ENCODE assay signal across 1 cellular context in the genomic region with DNA sequence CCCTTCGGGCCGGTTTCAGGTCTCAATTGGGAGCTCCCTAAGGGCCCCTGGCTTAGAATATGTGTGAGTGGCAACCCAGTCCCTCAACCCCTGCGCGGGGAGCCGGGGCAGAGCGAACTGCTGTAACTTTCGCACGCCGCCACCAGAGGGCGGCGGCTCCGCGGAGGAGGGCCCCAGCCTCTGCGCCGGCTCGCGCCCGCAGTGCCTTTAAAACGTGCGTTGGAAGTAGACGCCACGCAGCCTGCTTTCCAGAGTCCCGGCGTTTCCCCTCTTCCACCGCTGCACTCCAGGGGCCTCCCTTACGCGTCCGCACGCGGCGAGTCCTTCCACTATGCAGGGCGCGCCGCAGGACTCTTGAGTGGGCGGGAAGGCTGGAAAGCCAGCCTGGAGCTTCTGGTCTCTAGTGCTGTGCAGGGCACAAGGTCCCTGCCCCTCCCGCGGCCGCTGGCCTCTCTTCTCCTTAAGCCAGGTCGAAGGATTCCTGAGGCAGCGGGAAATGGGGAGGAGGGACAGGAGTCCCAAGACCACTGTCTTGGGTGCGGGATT.
TF ChIP-seq lines count a peak whose summit lies in the region.

No MANE protein-coding gene starts in this region.

TF ChIP-seq in K562, 482 proteins besides CTCF, POLR2A, EP300 and RAD21 (continued from another document and continues in another):
- TF ChIP-seq, protein P1, sequence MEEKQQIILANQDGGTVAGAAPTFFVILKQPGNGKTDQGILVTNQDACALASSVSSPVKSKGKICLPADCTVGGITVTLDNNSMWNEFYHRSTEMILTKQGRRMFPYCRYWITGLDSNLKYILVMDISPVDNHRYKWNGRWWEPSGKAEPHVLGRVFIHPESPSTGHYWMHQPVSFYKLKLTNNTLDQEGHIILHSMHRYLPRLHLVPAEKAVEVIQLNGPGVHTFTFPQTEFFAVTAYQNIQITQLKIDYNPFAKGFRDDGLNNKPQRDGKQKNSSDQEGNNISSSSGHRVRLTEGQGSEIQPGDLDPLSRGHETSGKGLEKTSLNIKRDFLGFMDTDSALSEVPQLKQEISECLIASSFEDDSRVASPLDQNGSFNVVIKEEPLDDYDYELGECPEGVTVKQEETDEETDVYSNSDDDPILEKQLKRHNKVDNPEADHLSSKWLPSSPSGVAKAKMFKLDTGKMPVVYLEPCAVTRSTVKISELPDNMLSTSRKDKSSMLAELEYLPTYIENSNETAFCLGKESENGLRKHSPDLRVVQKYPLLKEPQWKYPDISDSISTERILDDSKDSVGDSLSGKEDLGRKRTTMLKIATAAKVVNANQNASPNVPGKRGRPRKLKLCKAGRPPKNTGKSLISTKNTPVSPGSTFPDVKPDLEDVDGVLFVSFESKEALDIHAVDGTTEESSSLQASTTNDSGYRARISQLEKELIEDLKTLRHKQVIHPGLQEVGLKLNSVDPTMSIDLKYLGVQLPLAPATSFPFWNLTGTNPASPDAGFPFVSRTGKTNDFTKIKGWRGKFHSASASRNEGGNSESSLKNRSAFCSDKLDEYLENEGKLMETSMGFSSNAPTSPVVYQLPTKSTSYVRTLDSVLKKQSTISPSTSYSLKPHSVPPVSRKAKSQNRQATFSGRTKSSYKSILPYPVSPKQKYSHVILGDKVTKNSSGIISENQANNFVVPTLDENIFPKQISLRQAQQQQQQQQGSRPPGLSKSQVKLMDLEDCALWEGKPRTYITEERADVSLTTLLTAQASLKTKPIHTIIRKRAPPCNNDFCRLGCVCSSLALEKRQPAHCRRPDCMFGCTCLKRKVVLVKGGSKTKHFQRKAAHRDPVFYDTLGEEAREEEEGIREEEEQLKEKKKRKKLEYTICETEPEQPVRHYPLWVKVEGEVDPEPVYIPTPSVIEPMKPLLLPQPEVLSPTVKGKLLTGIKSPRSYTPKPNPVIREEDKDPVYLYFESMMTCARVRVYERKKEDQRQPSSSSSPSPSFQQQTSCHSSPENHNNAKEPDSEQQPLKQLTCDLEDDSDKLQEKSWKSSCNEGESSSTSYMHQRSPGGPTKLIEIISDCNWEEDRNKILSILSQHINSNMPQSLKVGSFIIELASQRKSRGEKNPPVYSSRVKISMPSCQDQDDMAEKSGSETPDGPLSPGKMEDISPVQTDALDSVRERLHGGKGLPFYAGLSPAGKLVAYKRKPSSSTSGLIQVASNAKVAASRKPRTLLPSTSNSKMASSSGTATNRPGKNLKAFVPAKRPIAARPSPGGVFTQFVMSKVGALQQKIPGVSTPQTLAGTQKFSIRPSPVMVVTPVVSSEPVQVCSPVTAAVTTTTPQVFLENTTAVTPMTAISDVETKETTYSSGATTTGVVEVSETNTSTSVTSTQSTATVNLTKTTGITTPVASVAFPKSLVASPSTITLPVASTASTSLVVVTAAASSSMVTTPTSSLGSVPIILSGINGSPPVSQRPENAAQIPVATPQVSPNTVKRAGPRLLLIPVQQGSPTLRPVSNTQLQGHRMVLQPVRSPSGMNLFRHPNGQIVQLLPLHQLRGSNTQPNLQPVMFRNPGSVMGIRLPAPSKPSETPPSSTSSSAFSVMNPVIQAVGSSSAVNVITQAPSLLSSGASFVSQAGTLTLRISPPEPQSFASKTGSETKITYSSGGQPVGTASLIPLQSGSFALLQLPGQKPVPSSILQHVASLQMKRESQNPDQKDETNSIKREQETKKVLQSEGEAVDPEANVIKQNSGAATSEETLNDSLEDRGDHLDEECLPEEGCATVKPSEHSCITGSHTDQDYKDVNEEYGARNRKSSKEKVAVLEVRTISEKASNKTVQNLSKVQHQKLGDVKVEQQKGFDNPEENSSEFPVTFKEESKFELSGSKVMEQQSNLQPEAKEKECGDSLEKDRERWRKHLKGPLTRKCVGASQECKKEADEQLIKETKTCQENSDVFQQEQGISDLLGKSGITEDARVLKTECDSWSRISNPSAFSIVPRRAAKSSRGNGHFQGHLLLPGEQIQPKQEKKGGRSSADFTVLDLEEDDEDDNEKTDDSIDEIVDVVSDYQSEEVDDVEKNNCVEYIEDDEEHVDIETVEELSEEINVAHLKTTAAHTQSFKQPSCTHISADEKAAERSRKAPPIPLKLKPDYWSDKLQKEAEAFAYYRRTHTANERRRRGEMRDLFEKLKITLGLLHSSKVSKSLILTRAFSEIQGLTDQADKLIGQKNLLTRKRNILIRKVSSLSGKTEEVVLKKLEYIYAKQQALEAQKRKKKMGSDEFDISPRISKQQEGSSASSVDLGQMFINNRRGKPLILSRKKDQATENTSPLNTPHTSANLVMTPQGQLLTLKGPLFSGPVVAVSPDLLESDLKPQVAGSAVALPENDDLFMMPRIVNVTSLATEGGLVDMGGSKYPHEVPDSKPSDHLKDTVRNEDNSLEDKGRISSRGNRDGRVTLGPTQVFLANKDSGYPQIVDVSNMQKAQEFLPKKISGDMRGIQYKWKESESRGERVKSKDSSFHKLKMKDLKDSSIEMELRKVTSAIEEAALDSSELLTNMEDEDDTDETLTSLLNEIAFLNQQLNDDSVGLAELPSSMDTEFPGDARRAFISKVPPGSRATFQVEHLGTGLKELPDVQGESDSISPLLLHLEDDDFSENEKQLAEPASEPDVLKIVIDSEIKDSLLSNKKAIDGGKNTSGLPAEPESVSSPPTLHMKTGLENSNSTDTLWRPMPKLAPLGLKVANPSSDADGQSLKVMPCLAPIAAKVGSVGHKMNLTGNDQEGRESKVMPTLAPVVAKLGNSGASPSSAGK (IDR thresholded peaks at IDR 0.05) = peak; percentile 95
- TF ChIP-seq ZNF354B (CRISPR knock-in tag; IDR thresholded peaks at IDR 0.05) (no peak), CHCHD3 (CRISPR knock-in tag; IDR thresholded peaks at IDR 0.05) (no peak), CBX2 (IDR thresholded peaks at IDR 0.05; ENCODE audit: insufficient read depth, low read length, poor library complexity, severe bottlenecking) (no peak), NONO (IDR thresholded peaks at IDR 0.05; ENCODE audit: low read depth in 2 of 2, low read length in 1 of 2) (peak in 1 of 2 experiments; percentile 58; a peak in 1 of 4 replicates), SRSF1 (IDR thresholded peaks at IDR 0.05; ENCODE audit: low read depth, low read length) (no peak), RBM14 (IDR thresholded peaks at IDR 0.05; ENCODE audit: borderline replicate concordance, insufficient read depth, low read depth, low read length) (no peak), SMAD1 (IDR thresholded peaks at IDR 0.05; ENCODE audit: low read depth, low read length, partially characterized antibody) (no peak), SIN3B (IDR thresholded peaks at IDR 0.05; ENCODE audit: low read depth) (no peak), TAF9B (IDR thresholded peaks at IDR 0.05; ENCODE audit: partially characterized antibody) (no peak), ZNF143 (CRISPR knock-in tag; IDR thresholded peaks at IDR 0.05) (0 out of 2 replicates have a peak, but pooled peaks have one; percentile 33), MTA3 (IDR thresholded peaks at IDR 0.05; ENCODE audit: borderline replicate concordance) (peak; percentile 80; the same call in 1 of the 2 replicates), DPF2 (IDR thresholded peaks at IDR 0.05) (no peak), ZNF778 (CRISPR knock-in tag; IDR thresholded peaks at IDR 0.05) (no peak), ZNF324 (CRISPR knock-in tag; IDR thresholded peaks at IDR 0.05) (no peak), GABPB1 (CRISPR knock-in tag; IDR thresholded peaks at IDR 0.05) (no peak; the same call in 1 of the 2 replicates), PRPF4 (IDR thresholded peaks at IDR 0.05; ENCODE audit: insufficient read depth, low read depth, low read length, poor library complexity, severe bottlenecking) (no peak), RNF2 (IDR thresholded peaks at IDR 0.05) (no peak), RB1 (IDR thresholded peaks at IDR 0.05; ENCODE audit: low read depth) (peak; percentile 94), TAL1 (IDR thresholded peaks at IDR 0.05) (no peak), MIER1 (IDR thresholded peaks at IDR 0.05; ENCODE audit: low read depth) (no peak), IRF2 (CRISPR knock-in tag; IDR thresholded peaks at IDR 0.05) (no peak), SRSF3 (IDR thresholded peaks at IDR 0.05; ENCODE audit: insufficient read depth, low read length) (no peak), PURB (CRISPR knock-in tag; IDR thresholded peaks at IDR 0.05; ENCODE audit: low read depth) (no peak), NR2C2 (CRISPR knock-in tag; IDR thresholded peaks at IDR 0.05) (no peak), NR2C2 (tag; IDR thresholded peaks at IDR 0.05) (no peak), SAP30 (IDR thresholded peaks at IDR 0.05; ENCODE audit: borderline replicate concordance, insufficient read depth, low read depth, low read length, poor library complexity, severe bottlenecking) (no peak)
- TF ChIP-seq, protein P2, sequence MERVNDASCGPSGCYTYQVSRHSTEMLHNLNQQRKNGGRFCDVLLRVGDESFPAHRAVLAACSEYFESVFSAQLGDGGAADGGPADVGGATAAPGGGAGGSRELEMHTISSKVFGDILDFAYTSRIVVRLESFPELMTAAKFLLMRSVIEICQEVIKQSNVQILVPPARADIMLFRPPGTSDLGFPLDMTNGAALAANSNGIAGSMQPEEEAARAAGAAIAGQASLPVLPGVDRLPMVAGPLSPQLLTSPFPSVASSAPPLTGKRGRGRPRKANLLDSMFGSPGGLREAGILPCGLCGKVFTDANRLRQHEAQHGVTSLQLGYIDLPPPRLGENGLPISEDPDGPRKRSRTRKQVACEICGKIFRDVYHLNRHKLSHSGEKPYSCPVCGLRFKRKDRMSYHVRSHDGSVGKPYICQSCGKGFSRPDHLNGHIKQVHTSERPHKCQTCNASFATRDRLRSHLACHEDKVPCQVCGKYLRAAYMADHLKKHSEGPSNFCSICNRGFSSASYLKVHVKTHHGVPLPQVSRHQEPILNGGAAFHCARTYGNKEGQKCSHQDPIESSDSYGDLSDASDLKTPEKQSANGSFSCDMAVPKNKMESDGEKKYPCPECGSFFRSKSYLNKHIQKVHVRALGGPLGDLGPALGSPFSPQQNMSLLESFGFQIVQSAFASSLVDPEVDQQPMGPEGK (CRISPR knock-in tag; IDR thresholded peaks at IDR 0.05; ENCODE audit: borderline replicate concordance) = no peak
- TF ChIP-seq, protein P3, sequence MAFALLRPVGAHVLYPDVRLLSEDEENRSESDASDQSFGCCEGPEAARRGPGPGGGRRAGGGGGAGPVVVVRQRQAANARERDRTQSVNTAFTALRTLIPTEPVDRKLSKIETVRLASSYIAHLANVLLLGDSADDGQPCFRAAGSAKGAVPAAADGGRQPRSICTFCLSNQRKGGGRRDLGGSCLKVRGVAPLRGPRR (CRISPR knock-in tag; IDR thresholded peaks at IDR 0.05) = no peak
- TF ChIP-seq, protein P4, sequence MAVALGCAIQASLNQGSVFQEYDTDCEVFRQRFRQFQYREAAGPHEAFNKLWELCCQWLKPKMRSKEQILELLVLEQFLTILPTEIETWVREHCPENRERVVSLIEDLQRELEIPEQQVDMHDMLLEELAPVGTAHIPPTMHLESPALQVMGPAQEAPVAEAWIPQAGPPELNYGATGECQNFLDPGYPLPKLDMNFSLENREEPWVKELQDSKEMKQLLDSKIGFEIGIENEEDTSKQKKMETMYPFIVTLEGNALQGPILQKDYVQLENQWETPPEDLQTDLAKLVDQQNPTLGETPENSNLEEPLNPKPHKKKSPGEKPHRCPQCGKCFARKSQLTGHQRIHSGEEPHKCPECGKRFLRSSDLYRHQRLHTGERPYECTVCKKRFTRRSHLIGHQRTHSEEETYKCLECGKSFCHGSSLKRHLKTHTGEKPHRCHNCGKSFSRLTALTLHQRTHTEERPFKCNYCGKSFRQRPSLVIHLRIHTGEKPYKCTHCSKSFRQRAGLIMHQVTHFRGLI (CRISPR knock-in tag; IDR thresholded peaks at IDR 0.05) = no peak
- TF ChIP-seq, protein P5, sequence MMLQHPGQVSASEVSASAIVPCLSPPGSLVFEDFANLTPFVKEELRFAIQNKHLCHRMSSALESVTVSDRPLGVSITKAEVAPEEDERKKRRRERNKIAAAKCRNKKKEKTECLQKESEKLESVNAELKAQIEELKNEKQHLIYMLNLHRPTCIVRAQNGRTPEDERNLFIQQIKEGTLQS (IDR thresholded peaks at IDR 0.05) = no peak
- TF ChIP-seq, protein P5 (CRISPR knock-in tag; conservative IDR thresholded peaks at IDR 0.05) = no peak; the same call in 1 of the 2 replicates
- TF ChIP-seq, protein P6, sequence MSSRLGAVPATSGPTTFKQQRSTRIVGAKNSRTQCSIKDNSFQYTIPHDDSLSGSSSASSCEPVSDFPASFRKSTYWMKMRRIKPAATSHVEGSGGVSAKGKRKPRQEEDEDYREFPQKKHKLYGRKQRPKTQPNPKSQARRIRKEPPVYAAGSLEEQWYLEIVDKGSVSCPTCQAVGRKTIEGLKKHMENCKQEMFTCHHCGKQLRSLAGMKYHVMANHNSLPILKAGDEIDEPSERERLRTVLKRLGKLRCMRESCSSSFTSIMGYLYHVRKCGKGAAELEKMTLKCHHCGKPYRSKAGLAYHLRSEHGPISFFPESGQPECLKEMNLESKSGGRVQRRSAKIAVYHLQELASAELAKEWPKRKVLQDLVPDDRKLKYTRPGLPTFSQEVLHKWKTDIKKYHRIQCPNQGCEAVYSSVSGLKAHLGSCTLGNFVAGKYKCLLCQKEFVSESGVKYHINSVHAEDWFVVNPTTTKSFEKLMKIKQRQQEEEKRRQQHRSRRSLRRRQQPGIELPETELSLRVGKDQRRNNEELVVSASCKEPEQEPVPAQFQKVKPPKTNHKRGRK (tag; IDR thresholded peaks at IDR 0.05) = no peak
- TF ChIP-seq, protein P7, sequence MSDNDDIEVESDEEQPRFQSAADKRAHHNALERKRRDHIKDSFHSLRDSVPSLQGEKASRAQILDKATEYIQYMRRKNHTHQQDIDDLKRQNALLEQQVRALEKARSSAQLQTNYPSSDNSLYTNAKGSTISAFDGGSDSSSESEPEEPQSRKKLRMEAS (CRISPR knock-in tag; IDR thresholded peaks at IDR 0.05) = peak; percentile 94
- TF ChIP-seq, protein P8, sequence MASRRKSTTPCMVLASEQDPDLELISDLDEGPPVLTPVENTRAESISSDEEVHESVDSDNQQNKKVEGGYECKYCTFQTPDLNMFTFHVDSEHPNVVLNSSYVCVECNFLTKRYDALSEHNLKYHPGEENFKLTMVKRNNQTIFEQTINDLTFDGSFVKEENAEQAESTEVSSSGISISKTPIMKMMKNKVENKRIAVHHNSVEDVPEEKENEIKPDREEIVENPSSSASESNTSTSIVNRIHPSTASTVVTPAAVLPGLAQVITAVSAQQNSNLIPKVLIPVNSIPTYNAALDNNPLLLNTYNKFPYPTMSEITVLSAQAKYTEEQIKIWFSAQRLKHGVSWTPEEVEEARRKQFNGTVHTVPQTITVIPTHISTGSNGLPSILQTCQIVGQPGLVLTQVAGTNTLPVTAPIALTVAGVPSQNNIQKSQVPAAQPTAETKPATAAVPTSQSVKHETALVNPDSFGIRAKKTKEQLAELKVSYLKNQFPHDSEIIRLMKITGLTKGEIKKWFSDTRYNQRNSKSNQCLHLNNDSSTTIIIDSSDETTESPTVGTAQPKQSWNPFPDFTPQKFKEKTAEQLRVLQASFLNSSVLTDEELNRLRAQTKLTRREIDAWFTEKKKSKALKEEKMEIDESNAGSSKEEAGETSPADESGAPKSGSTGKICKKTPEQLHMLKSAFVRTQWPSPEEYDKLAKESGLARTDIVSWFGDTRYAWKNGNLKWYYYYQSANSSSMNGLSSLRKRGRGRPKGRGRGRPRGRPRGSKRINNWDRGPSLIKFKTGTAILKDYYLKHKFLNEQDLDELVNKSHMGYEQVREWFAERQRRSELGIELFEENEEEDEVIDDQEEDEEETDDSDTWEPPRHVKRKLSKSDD (conservative IDR thresholded peaks at IDR 0.05; ENCODE audit: low read length) = no peak
